8 cellular contexts compared by ENCODE assay signal in the genomic region with DNA sequence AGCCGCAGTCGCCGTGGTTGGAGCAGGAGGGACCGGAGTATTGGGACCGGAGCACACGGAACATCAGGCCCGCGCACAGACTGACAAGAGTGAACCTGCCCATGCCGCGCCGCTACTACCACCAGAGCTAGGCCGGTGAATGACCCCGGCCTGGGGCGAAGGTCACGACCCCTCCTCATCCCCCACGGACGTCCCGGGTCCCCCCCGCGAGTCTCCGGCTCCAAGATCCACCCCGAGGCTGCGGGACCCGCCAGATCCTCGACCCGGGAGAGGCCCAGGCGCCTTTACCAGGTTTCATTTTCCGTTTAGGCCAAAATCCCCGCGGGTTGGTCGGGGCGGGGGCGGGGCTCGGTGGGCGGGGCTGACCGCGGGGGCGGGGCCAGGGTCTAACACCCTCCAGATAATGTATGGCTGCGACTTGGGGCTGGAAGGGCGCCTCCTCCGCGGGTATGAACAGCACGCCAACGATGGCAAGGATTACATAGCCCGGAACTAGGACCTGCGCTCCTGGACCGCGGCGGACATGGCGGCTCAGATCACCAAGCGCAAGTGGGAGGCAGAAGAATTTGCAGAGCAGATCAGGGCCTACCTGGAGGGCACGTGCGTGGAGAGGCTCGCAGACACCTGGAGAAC. TPM values are rescaled to one million over a fixed set of nuclear protein-coding genes. Genes with fewer than 3 reads are reported as not detected.
DNase-seq lines count a peak whose midpoint lies in the region; ATAC-seq and TF ChIP-seq lines count a peak whose summit lies in the region.

No MANE protein-coding gene starts in this region.

- H3K4me2 ChIP-seq in Loucy (ENCODE audit: low read depth, low read length, poor library complexity, severe bottlenecking): peak overlapping the region; percentile 99

- no peaks in the 10 kb centered on the region for H3K27me3 Mint-ChIP-seq in activated CD4-positive, alpha-beta T cell treated with anti-CD3 and anti-CD28 coated beads, Interleukin-2, amount 10 ng/mL, durations not matched to agents 24 days and 14 days

- H3K9me3 ChIP-seq in Loucy (ENCODE audit: insufficient read depth, low read depth, low read length) (no peaks in the 10 kb centered on the region), lower lobe of right lung (no peaks in the 10 kb centered on the region)

- peaks cover 28% of the 10 kb centered on the region for H3K4me1 Mint-ChIP-seq in activated CD4-positive, alpha-beta T cell treated with anti-CD3 and anti-CD28 coated beads, Interleukin-2, amount 10 ng/mL, durations not matched to agents 24 days and 14 days

- H4K20me1 ChIP-seq in Loucy (ENCODE audit: insufficient read depth, low read length, poor library complexity, severe bottlenecking): no peaks in the 10 kb centered on the region

- H3K9ac ChIP-seq in Loucy (ENCODE audit: low read depth, low read length, poor library complexity, severe bottlenecking): peak overlapping the region; percentile 99

- intact Hi-C loops in activated CD4-positive, alpha-beta T cell treated with anti-CD3 and anti-CD28 coated beads, Interleukin-2, amount 10 ng/mL, durations not matched to agents 24 days and 14 days (cut with micrococcal nuclease): loop anchor here (1.0 to 10.0 kb wide), 5 partner anchors 15 to 140 kb away; partner anchors contain the start of genes HLA-A and PPP1R11
- intact Hi-C loops in lower lobe of right lung (cut with DNase I): no loop called here

- H3K27me3 ChIP-seq in ACC112 (ENCODE audit: insufficient read depth, low read length) (no peaks in the 10 kb centered on the region), Loucy (ENCODE audit: insufficient read depth, low read length, poor library complexity, severe bottlenecking) (no peaks in the 10 kb centered on the region), lower lobe of right lung (ENCODE audit: low read depth) (no peaks in the 10 kb centered on the region)

- H3K27ac ChIP-seq in ACC112 (ENCODE audit: low read depth, low read length) (peak overlapping the region; percentile 51; the same call in 1 of the 2 replicates), coronary artery (peak overlapping the region in 1 of 2 donors; percentile 95), lower lobe of right lung (peak overlapping the region; percentile 98)

- H3K9me3 Mint-ChIP-seq in activated CD4-positive, alpha-beta T cell treated with anti-CD3 and anti-CD28 coated beads, Interleukin-2, amount 10 ng/mL, durations not matched to agents 24 days and 14 days: no peaks in the 10 kb centered on the region

- peak overlapping the region; percentile 93 for H3K4me3 ChIP-seq in ACC112 (ENCODE audit: low read depth, low read length)
- H3K4me3 ChIP-seq in Loucy (ENCODE audit: low read length, poor library complexity, severe bottlenecking): peak overlapping the region; percentile 80
- peak overlapping the region; percentile 93 for H3K4me3 ChIP-seq in coronary artery
- H3K4me3 ChIP-seq in lower lobe of right lung: peak overlapping the region; percentile 77

- H3K4me3 Mint-ChIP-seq in activated CD4-positive, alpha-beta T cell treated with anti-CD3 and anti-CD28 coated beads, Interleukin-2, amount 10 ng/mL, durations not matched to agents 24 days and 14 days: peak overlapping the region; percentile 88

- TF ChIP-seq CTCF in Loucy (conservative IDR thresholded peaks at IDR 0.05; ENCODE audit: low read length): 0 out of 2 replicates have a peak, but pooled peaks have one; percentile 9
- TF ChIP-seq CTCF in coronary artery (IDR thresholded peaks at IDR 0.05): no peak
- no peak for TF ChIP-seq CTCF in lower lobe of right lung (IDR thresholded peaks at IDR 0.05)

- no peaks in the 10 kb centered on the region for H3K9me2 ChIP-seq in Loucy (replicated peaks; ENCODE audit: low read depth, low read length)

- H3K79me2 ChIP-seq in ACC112 (ENCODE audit: control insufficient read depth, insufficient read depth, low read length, unreplicated experiment) (no peaks in the 10 kb centered on the region), Loucy (ENCODE audit: insufficient read depth, low read length) (peaks cover 37% of the 10 kb centered on the region)

- H3K4me1 ChIP-seq in ACC112 (ENCODE audit: control insufficient read depth, insufficient read depth, low read length, unreplicated experiment) (peaks cover 17% of the 10 kb centered on the region), Loucy (ENCODE audit: insufficient read depth, low read length, poor library complexity, severe bottlenecking) (peaks cover 39% of the 10 kb centered on the region), lower lobe of right lung (peaks cover 11% of the 10 kb centered on the region)

- H3K36me3 ChIP-seq in ACC112 (ENCODE audit: insufficient read depth, low read length) (no peaks in the 10 kb centered on the region), Loucy (ENCODE audit: insufficient read depth, low read length) (no peaks in the 10 kb centered on the region), lower lobe of right lung (no peaks in the 10 kb centered on the region)

- H3K27ac Mint-ChIP-seq in activated CD4-positive, alpha-beta T cell treated with anti-CD3 and anti-CD28 coated beads, Interleukin-2, amount 10 ng/mL, durations not matched to agents 24 days and 14 days: peak overlapping the region; percentile 94

- H2AFZ ChIP-seq in ACC112 (ENCODE audit: low read length, unreplicated experiment) (peak overlapping the region; percentile 93), Loucy (ENCODE audit: low read length) (peak overlapping the region; percentile 99)

- peaks cover 27% of the 10 kb centered on the region for H3K36me3 Mint-ChIP-seq in activated CD4-positive, alpha-beta T cell treated with anti-CD3 and anti-CD28 coated beads, Interleukin-2, amount 10 ng/mL, durations not matched to agents 24 days and 14 days (ENCODE audit: low read depth)

- ATAC-seq in GM19452 (IDR thresholded peaks at IDR 0.05; ENCODE audit: unreplicated experiment) (peak; percentile 56), lower lobe of right lung (peak; percentile 93), GM19328 (IDR thresholded peaks at IDR 0.05; ENCODE audit: unreplicated experiment) (no peak)

- peak; percentile 94 for DNase-seq in activated CD4-positive, alpha-beta T cell treated with anti-CD3 and anti-CD28 coated beads, Interleukin-2, amount 10 ng/mL, durations not matched to agents 24 days and 14 days
- DNase-seq in coronary artery (ENCODE audit: low spot score) (peak; percentile 81), lower lobe of right lung (peak; percentile 91)
- peak; percentile 70 for DNase-seq in stimulated activated CD8-positive, alpha-beta memory T cell treated with anti-CD3 and anti-CD28 coated beads, Interleukin-15, amount 100 ng/mL, for 1 hour (ENCODE audit: low read depth)

- H3F3A ChIP-seq in Loucy (ENCODE audit: low read depth): no peaks in the 10 kb centered on the region

RNA-seq across cellular contexts. Expression of gene HLA-A, which starts 15.4 kb away (rescaled TPM):
- total RNA-seq in activated CD4-positive, alpha-beta T cell treated with anti-CD3 and anti-CD28 coated beads, Interleukin-2, amount 10 ng/mL, durations not matched to agents 24 days and 14 days: 1,449 and 1,452 TPM in 2 replicates
- total RNA-seq in lower lobe of right lung: 1,064 TPM
